In genomic region chr10:50558368-50558767, GRCh38 we compare ENCODE assay signal across 1 cellular context.
TF ChIP-seq lines count a peak whose summit lies in the region.

No MANE protein-coding gene starts in this region.

TF ChIP-seq in K562, 482 proteins besides CTCF, POLR2A, EP300 and RAD21 (continued from another document):
- TF ChIP-seq MNT (conservative IDR thresholded peaks at IDR 0.05) (no peak), ZBTB11 (CRISPR knock-in tag; IDR thresholded peaks at IDR 0.05) (0 out of 6 replicates have a peak, but pooled peaks of 1 of the 3 experiments have one; percentile 20), NFE2 (IDR thresholded peaks at IDR 0.05; ENCODE audit: low read depth) (no peak), CHD2 (IDR thresholded peaks at IDR 0.05; ENCODE audit: low read depth, low read length) (no peak), ZBTB40 (IDR thresholded peaks at IDR 0.05) (no peak), ZBTB40 (CRISPR knock-in tag; IDR thresholded peaks at IDR 0.05) (no peak), CBFA2T2 (conservative IDR thresholded peaks at IDR 0.05) (no peak), ZNF239 (CRISPR knock-in tag; IDR thresholded peaks at IDR 0.05) (no peak), SP2 (IDR thresholded peaks at IDR 0.05; ENCODE audit: extremely low read depth, low read depth, low read length, poor library complexity, severe bottlenecking) (no peak), ZNF589 (CRISPR knock-in tag; IDR thresholded peaks at IDR 0.05; ENCODE audit: low read depth) (no peak), HDAC2 (IDR thresholded peaks at IDR 0.05) (no peak), TAF15 (IDR thresholded peaks at IDR 0.05; ENCODE audit: low read depth, low read length) (no peak), ZBTB34 (CRISPR knock-in tag; IDR thresholded peaks at IDR 0.05) (no peak), ZC3H4 (CRISPR knock-in tag; IDR thresholded peaks at IDR 0.05; ENCODE audit: borderline replicate concordance) (no peak), STAT5B (CRISPR knock-in tag; IDR thresholded peaks at IDR 0.05) (no peak), ZBTB12 (CRISPR knock-in tag; IDR thresholded peaks at IDR 0.05) (no peak), PHB (CRISPR knock-in tag; IDR thresholded peaks at IDR 0.05) (no peak), REST (CRISPR knock-in tag; IDR thresholded peaks at IDR 0.05; ENCODE audit: low read depth) (no peak), ZNF696 (CRISPR knock-in tag; conservative IDR thresholded peaks at IDR 0.05) (no peak), ZNF165 (CRISPR knock-in tag; IDR thresholded peaks at IDR 0.05; ENCODE audit: borderline replicate concordance) (no peak), ZNF668 (CRISPR knock-in tag; IDR thresholded peaks at IDR 0.05) (no peak), CEBPB (tag; IDR thresholded peaks at IDR 0.05) (0 out of 2 replicates have a peak, but pooled peaks have one; percentile 21), TRIM24 (IDR thresholded peaks at IDR 0.05) (no peak), ZMIZ1 (IDR thresholded peaks at IDR 0.05; ENCODE audit: low read depth in 2 of 2, low read length in 2 of 2) (no peak), NCOA1 (IDR thresholded peaks at IDR 0.05; ENCODE audit: low read depth) (no peak), MCM3 (IDR thresholded peaks at IDR 0.05) (no peak), SREBF1 (IDR thresholded peaks at IDR 0.05; ENCODE audit: borderline replicate concordance, low read depth, low read length) (no peak)
